ENCODE assay signal across 17 cellular contexts in genomic region chr14:84797326-84797725, GRCh38.
DNase-seq lines count a peak whose midpoint lies in the region; ATAC-seq and TF ChIP-seq lines count a peak whose summit lies in the region.
"Had no signal": no experiment of that assay in that cellular context is flagged by ENCODE, and none has a peak within 500 bp of the region (broad histone marks: within the 10 kb centered on the region; RNA-seq: fewer than 3 reads in every experiment).

No MANE protein-coding gene starts in this region.

- H3K4me3 ChIP-seq in astrocyte of the spinal cord (ENCODE audit: low read depth, low read length), result no peak overlapping the region
- H3K4me3 ChIP-seq in testis, result no peak overlapping the region
- H3K4me3 ChIP-seq: A549, BLaER1 had no signal

- H3K4me1 ChIP-seq in testis, result no peaks in the 10 kb centered on the region
- H3K4me1 ChIP-seq: A549, BLaER1 had no signal

- ATAC-seq in SK-N-SH treated with all-trans-retinoic acid at 6 μM for 48 hours (no peak), HG02884 (IDR thresholded peaks at IDR 0.05; ENCODE audit: unreplicated experiment) (no peak)
- ATAC-seq: A549, HCT116 had no signal

- no peaks in the 10 kb centered on the region for H3K9me3 ChIP-seq in testis
- H3K9me3 ChIP-seq: A549, BLaER1 had no signal

- no peak for TF ChIP-seq POLR2A in testis (IDR thresholded peaks at IDR 0.05)

- H3K36me3 ChIP-seq in testis (ENCODE audit: low read depth, missing control alignments), result no peaks in the 10 kb centered on the region
- H3K36me3 ChIP-seq: BLaER1 had no signal

- H3K27me3 ChIP-seq in testis, result no peaks in the 10 kb centered on the region
- H3K27me3 ChIP-seq: BLaER1 had no signal

- intact Hi-C loops in testis (cut with DNase I; ENCODE audit: low total_unique reads), result no loop called here

- WGBS in testis, 2 donors, result 91 to 94% methylated on average over 3 of the region's 3 CpGs

- peak; percentile 24 for DNase-seq in NCI-H748 (lab: John Stamatoyannopoulos, UW; ENCODE audit: unreplicated experiment)
- no peak for DNase-seq in NCI-H748 treated with DMSO at 0.1 percent for 48 hours (lab: John Stamatoyannopoulos, UW)
- peak; percentile 5 for DNase-seq in astrocyte of the spinal cord (ENCODE audit: low read depth, low spot score)
- DNase-seq in left kidney (ENCODE audit: low read depth, low spot score), result peak; percentile 76
- no peak for DNase-seq in testis
- DNase-seq: CD4-positive, alpha-beta memory T cell; DMS153; DMS79; GDM1; GOT3; H7 had no signal

- in situ Hi-C loops in astrocyte of the spinal cord (cut with HindIII; ENCODE audit: low sequenced_read_pairs), result no loop called here

- H3K27ac ChIP-seq in testis, result no peak overlapping the region
- H3K27ac ChIP-seq: 22Rv1, A549, BLaER1 had no signal

- no peak for TF ChIP-seq CTCF in astrocyte of the spinal cord (IDR thresholded peaks at IDR 0.05; ENCODE audit: low read depth, low read length)
- no peak for TF ChIP-seq CTCF in testis (IDR thresholded peaks at IDR 0.05)

TF ChIP-seq in SK-N-SH treated with all-trans-retinoic acid at 6 μM for 48 hours, 23 proteins besides CTCF, POLR2A, EP300 and RAD21:
- TF ChIP-seq POU6F1 (CRISPR knock-in tag; IDR thresholded peaks at IDR 0.05; ENCODE audit: borderline replicate concordance, low read depth), result no peak
- TF ChIP-seq TCF4 (CRISPR knock-in tag; IDR thresholded peaks at IDR 0.05; ENCODE audit: borderline replicate concordance), result no peak
- TF ChIP-seq ARNTL (CRISPR knock-in tag; IDR thresholded peaks at IDR 0.05; ENCODE audit: borderline replicate concordance, low read depth), result no peak
- TF ChIP-seq GLIS3 (CRISPR knock-in tag; IDR thresholded peaks at IDR 0.05), result no peak
- TF ChIP-seq OSR1 (CRISPR knock-in tag; IDR thresholded peaks at IDR 0.05), result no peak
- TF ChIP-seq ZFP3 (CRISPR knock-in tag; IDR thresholded peaks at IDR 0.05), result no peak
- no peak for TF ChIP-seq CSDC2 (CRISPR knock-in tag; IDR thresholded peaks at IDR 0.05)
- no peak for TF ChIP-seq CREB5 (CRISPR knock-in tag; IDR thresholded peaks at IDR 0.05; ENCODE audit: low read depth)
TF ChIP-seq in SK-N-SH treated with all-trans-retinoic acid at 6 μM for 48 hours: peak in this region for 0.

Comparison
In these comparisons a context has a peak if more than half of its experiments do, and no peak if none do; other contexts are left out.
1. DNase-seq: peak in NCI-H748 (single experiment), astrocyte of the spinal cord (single experiment) and left kidney (single experiment); none in NCI-H748 treated with DMSO at 0.1 percent for 48 hours (single experiment) and testis (single experiment).